22 cellular contexts compared by ENCODE assay signal in genomic region chr4:148935179-148935578, GRCh38.
"Had no signal": no experiment of that assay in that cellular context is flagged by ENCODE, and none has a peak within 500 bp of the region (broad histone marks: within the 10 kb centered on the region; RNA-seq: fewer than 3 reads in every experiment).

No MANE protein-coding gene starts in this region.

- DNase-seq: IMR-90, Karpas-422, KG1, MM.1S, NCI-H1092 treated with DMSO at 0.1 percent for 48 hours, NCI-H1436, NCI-H187, NCI-H2029, NCI-H2081 treated with DMSO at 0.1 percent for 48 hours, NCI-H2171, NCI-H226, NCI-H446, NCI-H510A, NCI-H524 treated with DMSO at 0.1 percent for 48 hours, NCI-H69, NCI-H774, Right ventricle myocardium superior, RPMI8226, SIG-M5 had no signal

- ATAC-seq: HepG2 had no signal

- H3K4me3 ChIP-seq: SJSA1, SK-N-MC had no signal

- H3K4me1 ChIP-seq: SJSA1 had no signal

- H3K27ac ChIP-seq: SJSA1, SK-N-MC had no signal

- H3K36me3 ChIP-seq: SJSA1 had no signal

- H3K27me3 ChIP-seq: SJSA1 had no signal

- H3K9me3 ChIP-seq: SJSA1 had no signal
